In the genomic region with DNA sequence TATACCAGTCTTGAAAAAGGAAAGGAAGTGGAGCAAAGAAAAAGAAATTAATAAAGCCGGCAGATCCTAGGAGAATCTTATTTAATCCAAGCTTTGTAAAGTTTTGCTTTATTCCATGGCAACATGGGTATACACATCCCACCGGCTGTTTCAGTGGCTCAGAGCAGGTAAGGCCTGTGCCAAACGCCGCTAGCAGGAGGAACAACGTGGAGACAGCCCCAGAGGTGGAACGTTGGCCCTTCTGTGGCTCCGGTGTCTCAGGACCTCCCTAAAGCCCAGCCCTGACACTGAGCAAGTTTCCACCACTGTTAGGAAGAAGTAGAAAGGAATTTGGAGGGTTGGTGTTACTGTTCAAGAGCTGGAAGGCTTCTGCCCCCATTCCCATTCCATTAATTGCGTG, we compare ENCODE assay signal across 22 cellular contexts. TPM values are rescaled to one million over a fixed set of nuclear protein-coding genes. Genes with fewer than 3 reads are reported as not detected.
DNase-seq lines count a peak whose midpoint lies in the region; ATAC-seq and TF ChIP-seq lines count a peak whose summit lies in the region.
"Had no signal": no experiment of that assay in that cellular context is flagged by ENCODE, and none has a peak within 500 bp of the region (broad histone marks: within the 10 kb centered on the region; RNA-seq: fewer than 3 reads in every experiment).

No MANE protein-coding gene starts in this region.

- H3K4me2 ChIP-seq in fibroblast of lung (ENCODE audit: extremely low read depth, insufficient read depth, low read length), result no peak overlapping the region
- H3K4me2 ChIP-seq: neural progenitor cell had no signal

- H3K4me1 ChIP-seq in right cardiac atrium (ENCODE audit: control insufficient read depth, insufficient read depth, low read length), result peaks cover 9% of the 10 kb centered on the region
- H3K4me1 ChIP-seq in fibroblast of lung (ENCODE audit: control insufficient read depth, extremely low read depth, insufficient read depth, low read length), result peaks cover 46% of the 10 kb centered on the region
- H3K4me1 ChIP-seq in thyroid gland, result peaks cover 27 to 40% of the 10 kb centered on the region in 2 donors

- H3K4me3 ChIP-seq in right cardiac atrium (ENCODE audit: low read length) (no peak overlapping the region), fibroblast of lung (replicated peaks in 1 of 4; ENCODE audit: control extremely low read depth in 1 of 4, insufficient read depth in 1 of 4, low read depth in 3 of 4, low read length in 4 of 4) (no peak overlapping the region), thyroid gland (replicated peaks in 1 of 3) (no peak overlapping the region)
- H3K4me3 ChIP-seq: cardiac muscle cell, GM12878, heart left ventricle, neural progenitor cell had no signal

- no peak for TF ChIP-seq CTCF in fibroblast of lung (conservative IDR thresholded peaks at IDR 0.05 in 1 of 2, IDR thresholded peaks at IDR 0.05 in 1 of 2; ENCODE audit: low read depth in 1 of 2, low read length in 2 of 2)
- no peak for TF ChIP-seq CTCF in thyroid gland (IDR thresholded peaks at IDR 0.05)
- TF ChIP-seq CTCF in GM13976 (IDR thresholded peaks at IDR 0.05; ENCODE audit: borderline replicate concordance, control extremely low read depth, extremely low read depth, insufficient read depth, missing control alignments), result no peak

- peak in 1 of 3 donors; percentile 44 for DNase-seq in right cardiac atrium
- DNase-seq in Right ventricle myocardium superior, result no peak
- no peak for DNase-seq in fibroblast of lung (ENCODE audit: low read depth in 2 of 2)
- peak; percentile 66 for DNase-seq in posterior vena cava (ENCODE audit: low spot score)
- DNase-seq in thyroid gland, result no peak
- DNase-seq in GM13976 (ENCODE audit: low spot score), result no peak
- DNase-seq in NCI-H187 treated with DMSO at 0.1 percent for 48 hours (lab: John Stamatoyannopoulos, UW), result no peak
- DNase-seq: activated CD8-positive, alpha-beta T cell treated with anti-CD3 and anti-CD28 coated beads, Interleukin-2, amount 10 ng/mL, durations not matched to agents 7 days and 5 days; activated naive CD8-positive, alpha-beta T cell treated with anti-CD3 and anti-CD28 coated beads for 36 hours; C1 segment of cervical spinal cord; GF-D8; heart left ventricle; NCI-H1092; NCI-H2081 treated with DMSO at 0.1 percent for 48 hours; NCI-H510A treated with DMSO at 0.1 percent for 48 hours; stimulated activated CD4-positive, alpha-beta T cell treated with anti-CD3 and anti-CD28 coated beads, Interleukin-1b, Interleukin-23, amount 100 ng/mL, for 48 hours; T-helper 2 cell; WERI-Rb-1 had no signal

- H3K9ac ChIP-seq in fibroblast of lung (ENCODE audit: insufficient read depth, low read length), result no peak overlapping the region
- H3K9ac ChIP-seq: neural progenitor cell had no signal

- H4K20me1 ChIP-seq in fibroblast of lung (ENCODE audit: control insufficient read depth, extremely low read depth, insufficient read depth, low read length), result no peaks in the 10 kb centered on the region

- intact Hi-C loops in right cardiac atrium (cut with DNase I), result loop anchor here in 1 of 4 donors (10.0 kb wide), 1 partner anchor 54 kb away; no protein-coding TSS in a partner anchor
- intact Hi-C loops in Right ventricle myocardium superior (cut with DNase I), result no loop called here
- intact Hi-C loops in posterior vena cava (cut with DNase I), result loop anchor here in 1 of 2 donors (5.0 kb wide), 1 partner anchor 49 kb away; no protein-coding TSS in a partner anchor
- intact Hi-C loops in thyroid gland (cut with DNase I), result no loop called here

- H3K9me3 ChIP-seq in right cardiac atrium (ENCODE audit: control insufficient read depth, low read length) (no peaks in the 10 kb centered on the region), fibroblast of lung (ENCODE audit: control insufficient read depth, insufficient read depth, low read depth, low read length) (no peaks in the 10 kb centered on the region), thyroid gland (no peaks in the 10 kb centered on the region)
- H3K9me3 ChIP-seq: heart left ventricle had no signal

- peaks cover 68% of the 10 kb centered on the region for H3K79me2 ChIP-seq in fibroblast of lung (ENCODE audit: control insufficient read depth, insufficient read depth, low read length)

- no peak for TF ChIP-seq POLR2A in thyroid gland (IDR thresholded peaks at IDR 0.05)

- H3K36me3 ChIP-seq in fibroblast of lung (ENCODE audit: control insufficient read depth, insufficient read depth, low read length) (peaks cover 7% of the 10 kb centered on the region), thyroid gland (no peaks in the 10 kb centered on the region)
- H3K36me3 ChIP-seq: cardiac muscle cell, heart left ventricle, neural progenitor cell, WERI-Rb-1 had no signal

- H3K27me3 ChIP-seq in right cardiac atrium (ENCODE audit: control insufficient read depth, insufficient read depth), result no peaks in the 10 kb centered on the region
- H3K27me3 ChIP-seq in fibroblast of lung (ENCODE audit: control insufficient read depth, insufficient read depth, low read length), result no peaks in the 10 kb centered on the region
- H3K27me3 ChIP-seq in thyroid gland, result no peaks in the 10 kb centered on the region
- H3K27me3 ChIP-seq: cardiac muscle cell, heart left ventricle, neural progenitor cell had no signal

- no peak overlapping the region for H2AFZ ChIP-seq in fibroblast of lung (ENCODE audit: low read length)
- H2AFZ ChIP-seq: neural progenitor cell had no signal

- in situ Hi-C loops in GM13976 (cut with MboI; ENCODE audit: low sequenced_read_pairs, unreplicated experiment), result no loop called here

- H3K27ac ChIP-seq in right cardiac atrium (ENCODE audit: low read length) (peak overlapping the region; percentile 3), fibroblast of lung (ENCODE audit: insufficient read depth, low read length) (peak overlapping the region; percentile 41), thyroid gland (no peak overlapping the region)
- H3K27ac ChIP-seq: cardiac muscle cell, neural progenitor cell, WERI-Rb-1 had no signal

- WGBS in right cardiac atrium, result 72% methylated on average over 8 of the region's 8 CpGs
- 82 to 89% methylated on average over 8 of the region's 8 CpGs for WGBS in thyroid gland, 2 donors

- ATAC-seq in right cardiac atrium (no peak), Right ventricle myocardium superior (ENCODE audit: poor library complexity) (no peak), GM19395 (IDR thresholded peaks at IDR 0.05; ENCODE audit: unreplicated experiment) (no peak)
- ATAC-seq: activated CD8-positive, alpha-beta T cell treated with anti-CD3 and anti-CD28 coated beads, Interleukin-2, amount 10 ng/mL, durations not matched to agents 7 days and 5 days; GM12878; heart left ventricle had no signal

RNA-seq across cellular contexts. Expression of gene EGFR, which starts 52.0 kb away (rescaled TPM):
- 10 to 100 TPM; 13.3 to 21.8 (median 15.2) TPM for total RNA-seq in right cardiac atrium
- polyA plus RNA-seq in right cardiac atrium, result 4.2 TPM
- total RNA-seq in Right ventricle myocardium superior, result 10.1 TPM
- total RNA-seq in fibroblast of lung, result 36.0 and 55.3 TPM in 2 replicates
- 62.7 and 62.8 TPM in 2 replicates for polyA plus RNA-seq in fibroblast of lung
- polyA plus RNA-seq in fibroblast of lung (2012), result 39.9 and 51.2 TPM in 2 replicates
- polyA minus RNA-seq in fibroblast of lung (ENCODE audit: low replicate concordance), result 205 and 211 TPM in 2 replicates
- 10 to 100 TPM; 80.8 to 87.2 TPM for total RNA-seq in posterior vena cava
- total RNA-seq in thyroid gland, result 10 to 100 TPM; 57.5 to 96.2 (median 84.7) TPM
- total RNA-seq: activated CD8-positive, alpha-beta T cell treated with anti-CD3 and anti-CD28 coated beads, Interleukin-2, amount 10 ng/mL, durations not matched to agents 7 days and 5 days; activated naive CD8-positive, alpha-beta T cell treated with anti-CD3 and anti-CD28 coated beads for 36 hours had no signal

Comparison
In these comparisons a context has a peak if more than half of its experiments do, and no peak if none do; other contexts are left out.
1. H3K27ac ChIP-seq: peak in right cardiac atrium (single experiment) and fibroblast of lung (single experiment); none in thyroid gland (0 of 3).